Comparison of ENCODE assay signal across 9 cellular contexts in genomic region chr4:48483777-48484493, GRCh38. TPM values are rescaled to one million over a fixed set of nuclear protein-coding genes. Genes with fewer than 3 reads are reported as not detected.
DNase-seq lines count a peak whose midpoint lies in the region; ATAC-seq and TF ChIP-seq lines count a peak whose summit lies in the region.
"Had no signal": no experiment of that assay in that cellular context is flagged by ENCODE, and none has a peak within 500 bp of the region (broad histone marks: within the 10 kb centered on the region; RNA-seq: fewer than 3 reads in every experiment).

No MANE protein-coding gene starts in this region.

- no peak overlapping the region for H3K27ac ChIP-seq in esophagus squamous epithelium
- no peak overlapping the region for H3K27ac ChIP-seq in psoas muscle

- DNase-seq in esophagus squamous epithelium (lab: John Stamatoyannopoulos, UW) (no peak), psoas muscle (peak; percentile 22 to 47), H4 (ENCODE audit: low spot score) (no peak), NCI-H2196 treated with DMSO at 0.1 percent for 48 hours (lab: John Stamatoyannopoulos, UW; ENCODE audit: unreplicated experiment) (no peak)

- peaks cover 10 to 86% (median 17%) of the 10 kb centered on the region in 4 donors for H3K27me3 ChIP-seq in esophagus squamous epithelium
- peaks cover 0 to 71% (median 25%) of the 10 kb centered on the region in 3 donors for H3K27me3 ChIP-seq in psoas muscle (ENCODE audit: insufficient read depth in 3 of 3, low read length in 2 of 3)

- H3K4me3 ChIP-seq in esophagus squamous epithelium = peak overlapping the region in 3 of 4 donors; percentile 24 to 64 (median 47)
- peak overlapping the region; percentile 54 for H3K4me3 ChIP-seq in psoas muscle

- WGBS in esophagus squamous epithelium, 2 donors = 25 to 32% methylated on average over 24 to 27 of the region's 66 CpGs
- 7 to 9% (median 9%) methylated on average over 56 to 66 of the region's 66 CpGs for WGBS in psoas muscle, 3 donors

- peaks cover 0 to 17% (median 0%) of the 10 kb centered on the region in 3 donors for H3K4me1 ChIP-seq in esophagus squamous epithelium
- no peaks in the 10 kb centered on the region for H3K4me1 ChIP-seq in psoas muscle

- H3K36me3 ChIP-seq in esophagus squamous epithelium (no peaks in the 10 kb centered on the region), psoas muscle (ENCODE audit: insufficient read depth in 1 of 2, low read depth in 1 of 2) (no peaks in the 10 kb centered on the region)

- H3K9me3 ChIP-seq in esophagus squamous epithelium (no peaks in the 10 kb centered on the region), psoas muscle (no peaks in the 10 kb centered on the region)

- ATAC-seq in GM18502 (IDR thresholded peaks at IDR 0.05; ENCODE audit: poor library complexity, unreplicated experiment) = peak; percentile 17
- peak; percentile 63 for ATAC-seq in SK-N-SH treated with all-trans-retinoic acid at 6 μM for 48 hours
- ATAC-seq in psoas muscle = peak in 1 of 4 donors; percentile 13
- ATAC-seq in GM19328 (IDR thresholded peaks at IDR 0.05; ENCODE audit: unreplicated experiment) = no peak
- no peak for ATAC-seq in HG03571 (IDR thresholded peaks at IDR 0.05; ENCODE audit: unreplicated experiment)

- intact Hi-C loops in esophagus squamous epithelium (cut with DNase I) = no loop called here
- intact Hi-C loops in psoas muscle (cut with DNase I) = loop anchor here in 1 of 2 donors (10.0 kb wide), 1 partner anchor 159 kb away; no protein-coding TSS in a partner anchor

- no peak for TF ChIP-seq POLR2A in esophagus squamous epithelium (IDR thresholded peaks at IDR 0.05)

- TF ChIP-seq CTCF in esophagus squamous epithelium (IDR thresholded peaks at IDR 0.05) (no peak), psoas muscle (IDR thresholded peaks at IDR 0.05) (no peak)

TF ChIP-seq in SK-N-SH treated with all-trans-retinoic acid at 6 μM for 48 hours, 23 proteins besides CTCF, POLR2A, EP300 and RAD21:
- no peak for TF ChIP-seq CSRNP3 (CRISPR knock-in tag; IDR thresholded peaks at IDR 0.05)
- no peak for TF ChIP-seq POU6F1 (CRISPR knock-in tag; IDR thresholded peaks at IDR 0.05; ENCODE audit: borderline replicate concordance, low read depth)
- no peak for TF ChIP-seq ZFP3 (CRISPR knock-in tag; IDR thresholded peaks at IDR 0.05)
- no peak for TF ChIP-seq ZFP30 (CRISPR knock-in tag; IDR thresholded peaks at IDR 0.05)
- TF ChIP-seq OSR1 (CRISPR knock-in tag; IDR thresholded peaks at IDR 0.05) = no peak
- TF ChIP-seq SNAI2 (CRISPR knock-in tag; IDR thresholded peaks at IDR 0.05) = no peak
- no peak for TF ChIP-seq ZNF8 (CRISPR knock-in tag; IDR thresholded peaks at IDR 0.05)
- TF ChIP-seq BACH2 (CRISPR knock-in tag; IDR thresholded peaks at IDR 0.05; ENCODE audit: borderline replicate concordance) = no peak
- TF ChIP-seq TCF4 (CRISPR knock-in tag; IDR thresholded peaks at IDR 0.05; ENCODE audit: borderline replicate concordance) = no peak
- TF ChIP-seq ISL1 (CRISPR knock-in tag; IDR thresholded peaks at IDR 0.05) = no peak
- TF ChIP-seq PPARA (CRISPR knock-in tag; IDR thresholded peaks at IDR 0.05; ENCODE audit: borderline replicate concordance) = no peak

RNA-seq across cellular contexts. Expression of gene SLC10A4, which starts 0.8 kb away (rescaled TPM):
- total RNA-seq in esophagus squamous epithelium (under 1 TPM in 1 of 4 donors, not detected in 3; 0.38 TPM), psoas muscle (under 1 TPM in 3 of 4 donors, not detected in 1; 0.11 to 0.22 (median 0.12) TPM)
- polyA plus RNA-seq in psoas muscle = under 1 TPM; 0.06 to 0.29 (median 0.18) TPM
- total RNA-seq in H4 (2014; rRNA removed; shearing (Covaris generic)) = 0.06 and 1.5 TPM in 2 replicates
- total RNA-seq: epithelial cell of proximal tubule had no signal

RNA-seq across cellular contexts. Expression of gene ZAR1, which starts 6.1 kb away (rescaled TPM):
- not detected for total RNA-seq in esophagus squamous epithelium
- total RNA-seq in psoas muscle = not detected
- not detected for polyA plus RNA-seq in psoas muscle
- not detected in 2 replicates for total RNA-seq in H4 (2014; rRNA removed; shearing (Covaris generic))

Comparison
In these comparisons a context has a peak if more than half of its experiments do, and no peak if none do; other contexts are left out.
1. ATAC-seq: peak in GM18502 (single experiment) and SK-N-SH treated with all-trans-retinoic acid at 6 μM for 48 hours (single experiment); none in GM19328 (single experiment) and HG03571 (single experiment).
2. DNase-seq: peak in psoas muscle (2 of 2); none in esophagus squamous epithelium (single experiment), H4 (single experiment) and NCI-H2196 treated with DMSO at 0.1 percent for 48 hours (single experiment).